Comparison of ENCODE assay signal across 31 cellular contexts in genomic region chr2:40127147-40127546, GRCh38.
DNase-seq lines count a peak whose midpoint lies in the region; ATAC-seq and TF ChIP-seq lines count a peak whose summit lies in the region.
"Had no signal": no experiment of that assay in that cellular context is flagged by ENCODE, and none has a peak within 500 bp of the region (broad histone marks: within the 10 kb centered on the region; RNA-seq: fewer than 3 reads in every experiment).

No MANE protein-coding gene starts in this region.

- peaks cover 11% of the 10 kb centered on the region for H3K79me1 ChIP-seq in trophoblast cell (ENCODE audit: low read length)

- H4K20me1 ChIP-seq in GM23248 (ENCODE audit: insufficient read depth) = no peaks in the 10 kb centered on the region

- no peaks in the 10 kb centered on the region for H3K9me3 Mint-ChIP-seq in activated CD8-positive, alpha-beta T cell treated with anti-CD3 and anti-CD28 coated beads, Interleukin-2, amount 10 ng/mL, durations not matched to agents 7 days and 5 days (ENCODE audit: insufficient read depth)
- H3K9me3 Mint-ChIP-seq: activated B cell treated with CpG ODN at 0.5 μM for 24 hours; activated naive CD4-positive, alpha-beta T cell treated with anti-CD3 and anti-CD28 coated beads, Interleukin-2, amount 10 ng/mL, durations not matched to agents 7 days and 5 days; activated T-helper 17 cell treated with anti-CD3 and anti-CD28 coated beads, Interleukin-2, amount 50 U/mL, for 72 hours; nephron had no signal

- H2AK5ac ChIP-seq in trophoblast cell (ENCODE audit: low read length) = no peak overlapping the region

- peak; percentile 51 for ATAC-seq in activated CD8-positive, alpha-beta T cell treated with anti-CD3 and anti-CD28 coated beads, Interleukin-2, amount 10 ng/mL, durations not matched to agents 7 days and 5 days
- ATAC-seq: activated T-helper 17 cell treated with anti-CD3 and anti-CD28 coated beads, Interleukin-2, amount 50 U/mL, for 72 hours; GM12878; HCT116; left cardiac atrium; mucosa of descending colon had no signal

- POLR2A ChIA-PET in AG04450 (lab: Yijun Ruan, JAX) = interaction anchor here (1.0 to 1.7 kb wide), 7 partner anchors 24 to 213 kb away, joined by 3 to 13 read pairs (median 5); no protein-coding TSS in a partner anchor
- POLR2A ChIA-PET in activated CD8-positive, alpha-beta T cell treated with anti-CD3 and anti-CD28 coated beads, Interleukin-2, amount 10 ng/mL, durations not matched to agents 7 days and 5 days (lab: Charles Lee) = no interaction called here

- H3K79me2 ChIP-seq in GM23248 (ENCODE audit: insufficient read depth) (no peaks in the 10 kb centered on the region), trophoblast cell (ENCODE audit: control insufficient read depth, insufficient read depth, low read length, poor library complexity) (no peaks in the 10 kb centered on the region)

- H3K9me3 ChIP-seq in AG04450 (ENCODE audit: control insufficient read depth, insufficient read depth, low read length) = no peaks in the 10 kb centered on the region
- no peaks in the 10 kb centered on the region for H3K9me3 ChIP-seq in GM23248 (ENCODE audit: low read depth)
- no peaks in the 10 kb centered on the region for H3K9me3 ChIP-seq in trophoblast cell (ENCODE audit: insufficient read depth, low read depth, low read length)
- H3K9me3 ChIP-seq: BE2C, colonic mucosa, mucosa of descending colon, ovary, suprapubic skin had no signal

- H3K4me1 Mint-ChIP-seq in activated CD8-positive, alpha-beta T cell treated with anti-CD3 and anti-CD28 coated beads, Interleukin-2, amount 10 ng/mL, durations not matched to agents 7 days and 5 days (ENCODE audit: low read depth) = peaks cover 16% of the 10 kb centered on the region
- H3K4me1 Mint-ChIP-seq: activated B cell treated with CpG ODN at 0.5 μM for 24 hours; activated naive CD4-positive, alpha-beta T cell treated with anti-CD3 and anti-CD28 coated beads, Interleukin-2, amount 10 ng/mL, durations not matched to agents 7 days and 5 days; activated T-helper 17 cell treated with anti-CD3 and anti-CD28 coated beads, Interleukin-2, amount 50 U/mL, for 72 hours; immature natural killer cell had no signal

- H3K27ac ChIP-seq in AG04450 (ENCODE audit: low read depth, low read length) (peak overlapping the region; percentile 93), GM23248 (peak overlapping the region; percentile 72), trophoblast cell (ENCODE audit: low read depth, low read length) (no peak overlapping the region)
- H3K27ac ChIP-seq: colonic mucosa, ovary, suprapubic skin had no signal

- no peak for DNase-seq in AG04450 (ENCODE audit: low read depth, low spot score)
- no peak for DNase-seq in GM23248
- DNase-seq in activated CD8-positive, alpha-beta T cell treated with anti-CD3 and anti-CD28 coated beads, Interleukin-2, amount 10 ng/mL, durations not matched to agents 7 days and 5 days = peak; percentile 52
- DNase-seq in trophoblast cell = no peak
- no peak for DNase-seq in H7
- DNase-seq in NCI-H774 (lab: John Stamatoyannopoulos, UW) = no peak
- DNase-seq in HT-29 (ENCODE audit: low spot score) = no peak
- DNase-seq: ACHN; activated B cell treated with CpG ODN at 0.5 μM for 24 hours; activated CD4-positive, alpha-beta T cell treated with anti-CD3 and anti-CD28 coated beads, Interleukin-2, amount 50 U/mL, for 4 hours; activated naive CD4-positive, alpha-beta T cell treated with anti-CD3 and anti-CD28 coated beads, Interleukin-2, amount 10 ng/mL, durations not matched to agents 7 days and 5 days; amygdala; BE2C; colonic mucosa; effector CD8-positive, alpha-beta T cell; hypothalamus; immature natural killer cell; left cardiac atrium; mammary epithelial cell; mucosa of descending colon; NCI-H1436 treated with DMSO at 0.1 percent for 48 hours; ovary; SIG-M5; stimulated activated CD4-positive, alpha-beta T cell treated with anti-CD3 and anti-CD28 coated beads, Interleukin-1b, Interleukin-23, amount 100 ng/mL, for 48 hours; stimulated activated naive CD4-positive, alpha-beta T cell treated with Interleukin-2 at 50 U/mL for 16 hours; T-helper 1 cell had no signal

- peaks cover 2% of the 10 kb centered on the region for H3K27me3 Mint-ChIP-seq in activated CD8-positive, alpha-beta T cell treated with anti-CD3 and anti-CD28 coated beads, Interleukin-2, amount 10 ng/mL, durations not matched to agents 7 days and 5 days (ENCODE audit: low read depth)
- H3K27me3 Mint-ChIP-seq: activated B cell treated with CpG ODN at 0.5 μM for 24 hours; activated naive CD4-positive, alpha-beta T cell treated with anti-CD3 and anti-CD28 coated beads, Interleukin-2, amount 10 ng/mL, durations not matched to agents 7 days and 5 days; activated T-helper 17 cell treated with anti-CD3 and anti-CD28 coated beads, Interleukin-2, amount 50 U/mL, for 72 hours had no signal

- in situ Hi-C loops in GM23248 (cut with MboI) = no loop called here

- CTCF ChIA-PET in AG04450 (lab: Charles Lee) = interaction anchor here (1.0 to 3.0 kb wide), 3 partner anchors 11 to 213 kb away, joined by 3 to 15 read pairs (median 3); no protein-coding TSS in a partner anchor
- CTCF ChIA-PET in activated CD8-positive, alpha-beta T cell treated with anti-CD3 and anti-CD28 coated beads, Interleukin-2, amount 10 ng/mL, durations not matched to agents 7 days and 5 days (lab: Charles Lee) = no interaction called here

- no peak overlapping the region for H3K27ac Mint-ChIP-seq in activated CD8-positive, alpha-beta T cell treated with anti-CD3 and anti-CD28 coated beads, Interleukin-2, amount 10 ng/mL, durations not matched to agents 7 days and 5 days
- H3K27ac Mint-ChIP-seq: activated B cell treated with CpG ODN at 0.5 μM for 24 hours; activated naive CD4-positive, alpha-beta T cell treated with anti-CD3 and anti-CD28 coated beads, Interleukin-2, amount 10 ng/mL, durations not matched to agents 7 days and 5 days; activated T-helper 17 cell treated with anti-CD3 and anti-CD28 coated beads, Interleukin-2, amount 50 U/mL, for 72 hours; immature natural killer cell had no signal

- H3K9me2 ChIP-seq in GM23248 (ENCODE audit: insufficient read depth) = no peaks in the 10 kb centered on the region

- no peak overlapping the region for H4K12ac ChIP-seq in trophoblast cell (ENCODE audit: low read depth, low read length)

- H3K4ac ChIP-seq in trophoblast cell (ENCODE audit: low read depth, low read length) = no peak overlapping the region

- H3K14ac ChIP-seq in trophoblast cell (ENCODE audit: low read length) = peak overlapping the region; percentile 59

- H3K18ac ChIP-seq in trophoblast cell (ENCODE audit: low read length) = no peak overlapping the region

- H3K27me3 ChIP-seq in AG04450 (ENCODE audit: control insufficient read depth, insufficient read depth, low read length) = no peaks in the 10 kb centered on the region
- no peaks in the 10 kb centered on the region for H3K27me3 ChIP-seq in GM23248 (replicated peaks; ENCODE audit: insufficient read depth)
- no peaks in the 10 kb centered on the region for H3K27me3 ChIP-seq in trophoblast cell (ENCODE audit: insufficient read depth, low read length)
- no peaks in the 10 kb centered on the region for H3K27me3 ChIP-seq in H7 (ENCODE audit: control insufficient read depth, insufficient read depth, low read length)
- H3K27me3 ChIP-seq: BE2C, colonic mucosa, ovary, suprapubic skin had no signal

- H2BK5ac ChIP-seq in trophoblast cell (ENCODE audit: low read depth, low read length, poor library complexity) = no peak overlapping the region

- no peak overlapping the region for H3K4me3 Mint-ChIP-seq in activated CD8-positive, alpha-beta T cell treated with anti-CD3 and anti-CD28 coated beads, Interleukin-2, amount 10 ng/mL, durations not matched to agents 7 days and 5 days
- H3K4me3 Mint-ChIP-seq: activated B cell treated with CpG ODN at 0.5 μM for 24 hours; activated naive CD4-positive, alpha-beta T cell treated with anti-CD3 and anti-CD28 coated beads, Interleukin-2, amount 10 ng/mL, durations not matched to agents 7 days and 5 days; activated T-helper 17 cell treated with anti-CD3 and anti-CD28 coated beads, Interleukin-2, amount 50 U/mL, for 72 hours; immature natural killer cell; nephron had no signal

- H4K91ac ChIP-seq in trophoblast cell (ENCODE audit: low read depth, low read length) = peak overlapping the region; percentile 33

- H3K36me3 ChIP-seq in GM23248 (ENCODE audit: low read depth) = no peaks in the 10 kb centered on the region
- peaks cover 0 to 2% of the 10 kb centered on the region in 2 experiments for H3K36me3 ChIP-seq in trophoblast cell (ENCODE audit: control insufficient read depth in 1 of 2, insufficient read depth in 2 of 2, low read length in 2 of 2)
- no peaks in the 10 kb centered on the region for H3K36me3 ChIP-seq in H7 (replicated peaks; ENCODE audit: control insufficient read depth, insufficient read depth, low read length)
- H3K36me3 ChIP-seq: BE2C, colonic mucosa, ovary, suprapubic skin had no signal

- peaks cover 45% of the 10 kb centered on the region for H3F3A ChIP-seq in GM23248 (ENCODE audit: insufficient read depth)

- H3K23ac ChIP-seq in trophoblast cell (ENCODE audit: low read length) = no peak overlapping the region

- no peaks in the 10 kb centered on the region for H3K36me3 Mint-ChIP-seq in activated CD8-positive, alpha-beta T cell treated with anti-CD3 and anti-CD28 coated beads, Interleukin-2, amount 10 ng/mL, durations not matched to agents 7 days and 5 days (ENCODE audit: low read depth)
- H3K36me3 Mint-ChIP-seq: activated naive CD4-positive, alpha-beta T cell treated with anti-CD3 and anti-CD28 coated beads, Interleukin-2, amount 10 ng/mL, durations not matched to agents 7 days and 5 days; immature natural killer cell had no signal

- 65 to 70% methylated on average over 3 of the region's 3 CpGs for WGBS in GM23248 (ENCODE audit: low coverage in 1 of 2, low lambda C conversion rate in 2 of 2, missing lambda C conversion rate in 2 of 2), 2 experiments
- WGBS in trophoblast cell (ENCODE audit: extremely low coverage, insufficient coverage, insufficient read length) = no CpG with 5 or more reads among the region's 3 CpGs

- H4K8ac ChIP-seq in trophoblast cell (ENCODE audit: low read depth, low read length) = no peak overlapping the region

- H3K4me2 ChIP-seq in GM23248 (ENCODE audit: unreplicated experiment) (peak overlapping the region; percentile 30), trophoblast cell (ENCODE audit: low read length) (no peak overlapping the region)

- no peak overlapping the region for H3K4me3 ChIP-seq in AG04450 (ENCODE audit: low read depth, low read length)
- H3K4me3 ChIP-seq in GM23248 = no peak overlapping the region
- H3K4me3 ChIP-seq in trophoblast cell (ENCODE audit: low read depth, low read length) = no peak overlapping the region
- H3K4me3 ChIP-seq in H7 (ENCODE audit: insufficient read depth, low read depth, low read length) = no peak overlapping the region
- H3K4me3 ChIP-seq: colonic mucosa, GM12878, mucosa of descending colon, ovary, suprapubic skin had no signal

- H3K9ac ChIP-seq in GM23248 = no peak overlapping the region
- H3K9ac ChIP-seq in trophoblast cell (ENCODE audit: low read length) = no peak overlapping the region

- H2BK12ac ChIP-seq in trophoblast cell (ENCODE audit: low read length) = peak overlapping the region; percentile 82

- TF ChIP-seq CTCF in AG04450 (IDR thresholded peaks at IDR 0.05; ENCODE audit: low read depth, low read length) = no peak

- H3K4me1 ChIP-seq in GM23248 (ENCODE audit: insufficient read depth) (peaks cover 71% of the 10 kb centered on the region), trophoblast cell (ENCODE audit: control insufficient read depth in 1 of 2, insufficient read depth in 2 of 2, low read length in 2 of 2) (peaks cover 4 to 6% of the 10 kb centered on the region in 2 experiments)
- H3K4me1 ChIP-seq: colonic mucosa, suprapubic skin had no signal

- no peak overlapping the region for H2BK120ac ChIP-seq in trophoblast cell (ENCODE audit: insufficient read depth, low read length, poor library complexity)

- H2AFZ ChIP-seq in GM23248 (peak overlapping the region; percentile 25), trophoblast cell (ENCODE audit: insufficient read depth, low read length, poor library complexity) (no peak overlapping the region)
